In genomic region chr4:71944956-71945355, GRCh38 we compare ENCODE assay signal across 27 cellular contexts.
DNase-seq lines count a peak whose midpoint lies in the region; ATAC-seq and TF ChIP-seq lines count a peak whose summit lies in the region.
"Had no signal": no experiment of that assay in that cellular context is flagged by ENCODE, and none has a peak within 500 bp of the region (broad histone marks: within the 10 kb centered on the region; RNA-seq: fewer than 3 reads in every experiment).

No MANE protein-coding gene starts in this region.

- H3K9ac ChIP-seq in mammary epithelial cell (ENCODE audit: insufficient read depth, low read length) = no peak overlapping the region

- no peak overlapping the region for H2AFZ ChIP-seq in mammary epithelial cell (ENCODE audit: low read depth, low read length)

- peak; percentile 4 for DNase-seq in EH (ENCODE audit: low read depth)
- DNase-seq in M059J (ENCODE audit: low read depth) = peak; percentile 32
- peak; percentile 2 for DNase-seq in mammary epithelial cell
- peak; percentile 0 for DNase-seq in fibroblast of villous mesenchyme (ENCODE audit: low read depth)
- DNase-seq in foreskin keratinocyte = no peak
- DNase-seq in COR-L47 (lab: John Stamatoyannopoulos, UW) = no peak
- no peak for DNase-seq in GF-D8 (lab: John Stamatoyannopoulos, UW)
- DNase-seq: ACHN; activated CD4-positive, alpha-beta T cell treated with anti-CD3 and anti-CD28 coated beads, Interleukin-2, amount 10 ng/mL, durations not matched to agents 7 days and 5 days; activated naive CD4-positive, alpha-beta T cell treated with Interleukin-2 at 50 U/mL for 16 hours; activated T-cell treated with anti-CD3 and anti-CD28 coated beads, Interleukin-2, amount 50 U/mL, for 72 hours; DND-41; head of caudate nucleus; NCI-H1694; NCI-H526; right cardiac atrium; SIG-M5; spleen; stimulated activated CD4-positive, alpha-beta T cell treated with anti-CD3 and anti-CD28 coated beads, Interleukin-2, amount 100 ng/mL, for 48 hours; upper lobe of left lung had no signal

- no peak for TF ChIP-seq CTCF in mammary epithelial cell (conservative IDR thresholded peaks at IDR 0.05 in 1 of 2, IDR thresholded peaks at IDR 0.05 in 1 of 2; ENCODE audit: extremely low read depth in 1 of 2, insufficient read depth in 1 of 2, low read depth in 1 of 2, low read length in 2 of 2)
- no peak for TF ChIP-seq CTCF in fibroblast of villous mesenchyme (IDR thresholded peaks at IDR 0.05; ENCODE audit: insufficient read depth, low read depth, low read length)
- no peak for TF ChIP-seq CTCF in foreskin keratinocyte (conservative IDR thresholded peaks at IDR 0.05)

- dilution Hi-C loops in mammary epithelial cell (cut with HindIII; ENCODE audit: low sequenced_read_pairs) = no loop called here

- no peak overlapping the region for H3K4me2 ChIP-seq in mammary epithelial cell (ENCODE audit: insufficient read depth, low read depth, low read length)

- no peak overlapping the region for H3K27ac ChIP-seq in mammary epithelial cell (ENCODE audit: insufficient read depth, low read depth, low read length)
- H3K27ac ChIP-seq in foreskin keratinocyte = no peak overlapping the region
- H3K27ac ChIP-seq: cardiac muscle cell, coronary artery, spleen, upper lobe of left lung had no signal

- WGBS in mammary epithelial cell (ENCODE audit: low coverage, missing lambda C conversion rate) = 72% methylated on average over 2 of the region's 2 CpGs

- no peaks in the 10 kb centered on the region for H3K9me3 ChIP-seq in mammary epithelial cell (replicated peaks; ENCODE audit: insufficient read depth, low read length)

- CTCF ChIA-PET in mammary epithelial cell (lab: Charles Lee; ENCODE audit: low non-redundant PET) = no interaction called here

- no peaks in the 10 kb centered on the region for H4K20me1 ChIP-seq in mammary epithelial cell (ENCODE audit: insufficient read depth, low read length)

- ATAC-seq in foreskin keratinocyte (no peak), GM19463 (IDR thresholded peaks at IDR 0.05; ENCODE audit: unreplicated experiment) (no peak)
- ATAC-seq: activated T-cell treated with anti-CD3 and anti-CD28 coated beads, Interleukin-2, amount 50 U/mL, for 72 hours; GM12878; Panc1; right cardiac atrium; stimulated activated memory B cell treated with anti-CD40 and anti-IgM and Interleukin-4, amounts not matched to agents 10 μg/mL and 1 μg/mL and 100 μg/mL, for 72 hours; WTC11 had no signal

- in situ Hi-C loops in mammary epithelial cell (cut with MboI; ENCODE audit: low sequenced_read_pairs in 2 of 2) = no loop called here

- H3K79me2 ChIP-seq in mammary epithelial cell (ENCODE audit: insufficient read depth, low read length) = no peaks in the 10 kb centered on the region

- H3K27me3 ChIP-seq in mammary epithelial cell (ENCODE audit: insufficient read depth, low read length) (peaks cover 2% of the 10 kb centered on the region), foreskin keratinocyte (no peaks in the 10 kb centered on the region)
- H3K27me3 ChIP-seq: cardiac muscle cell, spleen, upper lobe of left lung had no signal

- no peaks in the 10 kb centered on the region for H3K36me3 ChIP-seq in mammary epithelial cell (ENCODE audit: insufficient read depth, low read length)
- H3K36me3 ChIP-seq: cardiac muscle cell, spleen, upper lobe of left lung had no signal

- intact Hi-C loops in mammary epithelial cell (cut with micrococcal nuclease) = no loop called here

- peaks cover 5% of the 10 kb centered on the region for H3K4me1 ChIP-seq in mammary epithelial cell (ENCODE audit: insufficient read depth, low read length)
- H3K4me1 ChIP-seq in foreskin keratinocyte = no peaks in the 10 kb centered on the region
- H3K4me1 ChIP-seq: spleen, upper lobe of left lung had no signal

- no TSS peak for BruUV-seq in mammary epithelial cell (replicated peaks; lab: Mats Ljungman, UMichigan)

- H3K4me3 ChIP-seq in mammary epithelial cell (replicated peaks in 1 of 3; ENCODE audit: insufficient read depth in 1 of 3, low read depth in 2 of 3, low read length in 3 of 3) = no peak overlapping the region
- no peak overlapping the region for H3K4me3 ChIP-seq in fibroblast of villous mesenchyme (ENCODE audit: low read depth, low read length)
- H3K4me3 ChIP-seq: cardiac muscle cell, coronary artery, GM12878, spleen, upper lobe of left lung had no signal

Comparison
In these comparisons a context has a peak if more than half of its experiments do, and no peak if none do; other contexts are left out.
1. DNase-seq: peak in EH (single experiment), M059J (single experiment), mammary epithelial cell (single experiment) and fibroblast of villous mesenchyme (single experiment); none in foreskin keratinocyte (0 of 2), COR-L47 (single experiment) and GF-D8 (single experiment).